12 cellular contexts compared by ENCODE assay signal in genomic region chr2:3563521-3563976, GRCh38. TPM values are rescaled to one million over a fixed set of nuclear protein-coding genes. Genes with fewer than 3 reads are reported as not detected.
A peak's percentile ranks its signal among the peaks of the same experiment; 100 is the strongest.
DNase-seq lines count a peak whose midpoint lies in the region; ATAC-seq and TF ChIP-seq lines count a peak whose summit lies in the region.
"Had no signal": no experiment of that assay in that cellular context is flagged by ENCODE, and none has a peak within 500 bp of the region (broad histone marks: within the 10 kb centered on the region; RNA-seq: fewer than 3 reads in every experiment).

No MANE protein-coding gene starts in this region.

- no peaks in the 10 kb centered on the region for H3K36me3 ChIP-seq in vagina

- no peak overlapping the region for H3K4me3 ChIP-seq in vagina
- H3K4me3 ChIP-seq: skin epidermis had no signal

- peaks cover 9% of the 10 kb centered on the region for H3K4me1 ChIP-seq in vagina

- ATAC-seq in activated naive CD8-positive, alpha-beta T cell treated with anti-CD3 and anti-CD28 coated beads, Interleukin-2, amount 50 U/mL, for 24 hours = no peak
- ATAC-seq in GM21825 (IDR thresholded peaks at IDR 0.05; ENCODE audit: unreplicated experiment) (peak; percentile 68), HG03354 (IDR thresholded peaks at IDR 0.05; ENCODE audit: poor library complexity, severe bottlenecking, unreplicated experiment) (peak; percentile 45)
- ATAC-seq: stimulated activated effector memory CD8-positive, alpha-beta T cell treated with anti-CD3 and anti-CD28 coated beads, Interleukin-12 subunit alpha, Interleukin-12 subunit beta, amount 100 ng/mL, for 72 hours had no signal

- DNase-seq in activated naive CD8-positive, alpha-beta T cell treated with anti-CD3 and anti-CD28 coated beads for 36 hours = no peak
- DNase-seq in activated naive CD8-positive, alpha-beta T cell treated with anti-CD3 and anti-CD28 coated beads, Interleukin-2, amount 50 U/mL, for 24 hours = no peak
- DNase-seq in activated CD4-positive, alpha-beta T cell treated with anti-CD3 and anti-CD28 coated beads, Interleukin-2, amount 50 U/mL, for 1 hour = no peak
- no peak for DNase-seq in vagina (ENCODE audit: extremely low spot score in 2 of 2)
- no peak for DNase-seq in NCI-H1092 treated with DMSO at 0.1 percent for 48 hours (lab: John Stamatoyannopoulos, UW)
- DNase-seq in NCI-H526 (lab: John Stamatoyannopoulos, UW) = no peak
- DNase-seq: anterior cingulate cortex, NCI-H2029 treated with DMSO at 0.1 percent for 48 hours had no signal

- H3K36me3 Mint-ChIP-seq in activated naive CD8-positive, alpha-beta T cell treated with anti-CD3 and anti-CD28 coated beads for 36 hours = peaks cover 21% of the 10 kb centered on the region
- peaks cover 5% of the 10 kb centered on the region for H3K36me3 Mint-ChIP-seq in activated naive CD8-positive, alpha-beta T cell treated with anti-CD3 and anti-CD28 coated beads, Interleukin-2, amount 50 U/mL, for 24 hours (ENCODE audit: low read depth)

- peaks cover 2% of the 10 kb centered on the region for H3K9me3 Mint-ChIP-seq in activated naive CD8-positive, alpha-beta T cell treated with anti-CD3 and anti-CD28 coated beads for 36 hours
- H3K9me3 Mint-ChIP-seq in activated naive CD8-positive, alpha-beta T cell treated with anti-CD3 and anti-CD28 coated beads, Interleukin-2, amount 50 U/mL, for 24 hours = no peaks in the 10 kb centered on the region
- H3K9me3 Mint-ChIP-seq: stimulated activated effector memory CD8-positive, alpha-beta T cell treated with anti-CD3 and anti-CD28 coated beads, Interleukin-12 subunit alpha, Interleukin-12 subunit beta, amount 100 ng/mL, for 72 hours had no signal

- H3K27ac Mint-ChIP-seq in activated naive CD8-positive, alpha-beta T cell treated with anti-CD3 and anti-CD28 coated beads for 36 hours = peak overlapping the region; percentile 25
- H3K27ac Mint-ChIP-seq in activated naive CD8-positive, alpha-beta T cell treated with anti-CD3 and anti-CD28 coated beads, Interleukin-2, amount 50 U/mL, for 24 hours = no peak overlapping the region
- H3K27ac Mint-ChIP-seq: stimulated activated effector memory CD8-positive, alpha-beta T cell treated with anti-CD3 and anti-CD28 coated beads, Interleukin-12 subunit alpha, Interleukin-12 subunit beta, amount 100 ng/mL, for 72 hours had no signal

- no peaks in the 10 kb centered on the region for H3K9me3 ChIP-seq in vagina

- no peak overlapping the region for H3K27ac ChIP-seq in vagina
- H3K27ac ChIP-seq: skin epidermis had no signal

- no peak for TF ChIP-seq POLR2A in vagina (IDR thresholded peaks at IDR 0.05)

- H3K27me3 ChIP-seq in vagina = no peaks in the 10 kb centered on the region

- no peaks in the 10 kb centered on the region for H3K27me3 Mint-ChIP-seq in activated naive CD8-positive, alpha-beta T cell treated with anti-CD3 and anti-CD28 coated beads for 36 hours
- H3K27me3 Mint-ChIP-seq in activated naive CD8-positive, alpha-beta T cell treated with anti-CD3 and anti-CD28 coated beads, Interleukin-2, amount 50 U/mL, for 24 hours = no peaks in the 10 kb centered on the region

- intact Hi-C loops in vagina (cut with DNase I) = no loop called here

- H3K4me1 Mint-ChIP-seq in activated naive CD8-positive, alpha-beta T cell treated with anti-CD3 and anti-CD28 coated beads for 36 hours = peaks cover 15% of the 10 kb centered on the region
- H3K4me1 Mint-ChIP-seq in activated naive CD8-positive, alpha-beta T cell treated with anti-CD3 and anti-CD28 coated beads, Interleukin-2, amount 50 U/mL, for 24 hours = peaks cover 31% of the 10 kb centered on the region

- TF ChIP-seq CTCF in vagina (IDR thresholded peaks at IDR 0.05) = no peak

- H3K4me3 Mint-ChIP-seq in activated naive CD8-positive, alpha-beta T cell treated with anti-CD3 and anti-CD28 coated beads for 36 hours = no peak overlapping the region
- H3K4me3 Mint-ChIP-seq in activated naive CD8-positive, alpha-beta T cell treated with anti-CD3 and anti-CD28 coated beads, Interleukin-2, amount 50 U/mL, for 24 hours = no peak overlapping the region
- H3K4me3 Mint-ChIP-seq: stimulated activated effector memory CD8-positive, alpha-beta T cell treated with anti-CD3 and anti-CD28 coated beads, Interleukin-12 subunit alpha, Interleukin-12 subunit beta, amount 100 ng/mL, for 72 hours had no signal

RNA-seq across cellular contexts. Expression of gene RNASEH1, which starts 5.4 kb away (rescaled TPM):
- 10 to 100 TPM; 39.4 to 39.8 TPM for total RNA-seq in activated naive CD8-positive, alpha-beta T cell treated with anti-CD3 and anti-CD28 coated beads for 36 hours
- total RNA-seq in vagina = 17.2 TPM

RNA-seq across cellular contexts. Expression of gene RPS7, which starts 11.5 kb away (rescaled TPM):
- total RNA-seq in activated naive CD8-positive, alpha-beta T cell treated with anti-CD3 and anti-CD28 coated beads for 36 hours = 1,000 to 10,000 TPM; 1,614 to 1,631 TPM
- total RNA-seq in vagina = 2,989 TPM

RNA-seq across cellular contexts. Expression of gene COLEC11, which starts 31.4 kb away (rescaled TPM):
- under 1 TPM; 0.52 to 0.86 TPM for total RNA-seq in activated naive CD8-positive, alpha-beta T cell treated with anti-CD3 and anti-CD28 coated beads for 36 hours
- not detected for total RNA-seq in vagina

RNA-seq across cellular contexts. Expression of gene ADI1, which starts 44.2 kb away (rescaled TPM):
- total RNA-seq in activated naive CD8-positive, alpha-beta T cell treated with anti-CD3 and anti-CD28 coated beads for 36 hours = 10 to 100 TPM; 22.8 to 23.7 TPM
- 26.3 TPM for total RNA-seq in vagina
